Comparison of ENCODE assay signal across 3 cellular contexts in genomic region chr7:139730746-139731612, GRCh38.
TF ChIP-seq lines count a peak whose summit lies in the region.

No MANE protein-coding gene starts in this region.

TF ChIP-seq in liver, 16 proteins besides CTCF, POLR2A, EP300 and RAD21:
- no peak for TF ChIP-seq FOXA1 (IDR thresholded peaks at IDR 0.05)
- peak in 1 of 2 donors; percentile 33 for TF ChIP-seq HNF4A (conservative IDR thresholded peaks at IDR 0.05)
- TF ChIP-seq ZBTB33 (IDR thresholded peaks at IDR 0.05), result no peak
- peak in 1 of 2 donors; percentile 14 for TF ChIP-seq JUND (IDR thresholded peaks at IDR 0.05)
- TF ChIP-seq REST (IDR thresholded peaks at IDR 0.05), result no peak
- no peak for TF ChIP-seq SP1 (IDR thresholded peaks at IDR 0.05)
- no peak for TF ChIP-seq GABPA (IDR thresholded peaks at IDR 0.05 in 1 of 2, conservative IDR thresholded peaks at IDR 0.05 in 1 of 2)
- no peak for TF ChIP-seq ATF3 (IDR thresholded peaks at IDR 0.05)
- TF ChIP-seq EGR1 (IDR thresholded peaks at IDR 0.05; ENCODE audit: low read depth in 2 of 2), result no peak
- no peak for TF ChIP-seq HNF4G (IDR thresholded peaks at IDR 0.05)
- TF ChIP-seq RXRA (IDR thresholded peaks at IDR 0.05), result peak in 1 of 2 donors; percentile 43
- TF ChIP-seq FOXA2 (IDR thresholded peaks at IDR 0.05), result no peak
- TF ChIP-seq NR2F2 (IDR thresholded peaks at IDR 0.05), result no peak
- TF ChIP-seq TAF1 (conservative IDR thresholded peaks at IDR 0.05), result no peak
- TF ChIP-seq YY1 (IDR thresholded peaks at IDR 0.05), result peak; percentile 18
- TF ChIP-seq MAX (IDR thresholded peaks at IDR 0.05), result no peak
TF ChIP-seq in liver: peak in this region for 4.

TF ChIP-seq in HepG2, 621 proteins besides CTCF, POLR2A, EP300 and RAD21 (continues in another document):
- TF ChIP-seq PAF1 (CRISPR knock-in tag; IDR thresholded peaks at IDR 0.05), result no peak
- no peak for TF ChIP-seq ZMYM4 (CRISPR knock-in tag; IDR thresholded peaks at IDR 0.05)
- no peak for TF ChIP-seq TEF (CRISPR knock-in tag; IDR thresholded peaks at IDR 0.05)
- TF ChIP-seq STAT6 (CRISPR knock-in tag; IDR thresholded peaks at IDR 0.05; ENCODE audit: borderline replicate concordance), result no peak
- TF ChIP-seq MIER2 (CRISPR knock-in tag; IDR thresholded peaks at IDR 0.05), result no peak
- TF ChIP-seq SNAPC4 (CRISPR knock-in tag; IDR thresholded peaks at IDR 0.05), result no peak
- TF ChIP-seq ARNTL (CRISPR knock-in tag; IDR thresholded peaks at IDR 0.05), result no peak

TF ChIP-seq in IMR-90, 13 proteins besides CTCF, POLR2A, EP300 and RAD21:
- TF ChIP-seq MAFK (IDR thresholded peaks at IDR 0.05; ENCODE audit: low read depth, low read length) (no peak), MXI1 (IDR thresholded peaks at IDR 0.05; ENCODE audit: borderline replicate concordance, low read depth, low read length) (no peak), BHLHE40 (IDR thresholded peaks at IDR 0.05; ENCODE audit: low read depth, low read length) (no peak), SMC3 (IDR thresholded peaks at IDR 0.05; ENCODE audit: low read depth, low read length) (no peak), NFE2L2 (IDR thresholded peaks at IDR 0.05; ENCODE audit: low read depth, low read length) (no peak), ELK1 (IDR thresholded peaks at IDR 0.05; ENCODE audit: borderline replicate concordance, low read depth, low read length) (no peak), MAZ (IDR thresholded peaks at IDR 0.05; ENCODE audit: borderline replicate concordance, low read depth, low read length) (no peak), CHD1 (IDR thresholded peaks at IDR 0.05; ENCODE audit: low read depth, low read length) (no peak), CEBPB (IDR thresholded peaks at IDR 0.05; ENCODE audit: low read depth, low read length) (no peak), USF2 (IDR thresholded peaks at IDR 0.05; ENCODE audit: low read depth, low read length) (no peak), FOS (IDR thresholded peaks at IDR 0.05; ENCODE audit: low read depth, low read length) (no peak), RFX5 (IDR thresholded peaks at IDR 0.05; ENCODE audit: low read depth, low read length) (no peak), RCOR1 (IDR thresholded peaks at IDR 0.05; ENCODE audit: insufficient replicate concordance, low read length) (no peak)
